In the genomic region with DNA sequence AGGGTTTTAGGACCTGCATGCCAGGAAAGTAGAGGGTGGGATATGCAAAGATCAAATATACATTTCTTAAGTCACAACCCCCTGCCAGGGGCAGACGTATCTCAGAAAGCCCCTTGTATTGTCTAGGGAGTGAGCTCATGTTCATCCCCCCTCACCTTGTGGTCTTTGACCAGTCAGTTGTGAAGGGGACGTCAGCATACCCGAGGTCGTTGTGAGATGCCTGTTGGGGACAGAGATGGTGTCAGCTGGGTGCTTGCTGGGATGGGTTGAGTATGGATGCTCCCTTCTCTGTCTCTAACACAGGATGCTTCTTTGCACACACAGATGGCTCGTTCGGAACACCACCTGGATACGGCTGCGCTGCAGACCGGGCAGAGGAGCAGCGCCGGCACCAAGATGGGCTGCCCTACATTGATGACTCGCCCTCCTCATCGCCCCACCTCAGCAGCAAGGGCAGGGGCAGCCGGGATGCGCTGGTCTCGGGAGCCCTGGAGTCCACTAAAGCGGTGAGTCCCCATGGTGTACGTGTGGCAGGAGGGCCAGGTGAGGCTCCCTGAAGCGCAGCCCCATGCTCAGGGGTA, we compare ENCODE assay signal across 15 cellular contexts.
"Had no signal": no experiment of that assay in that cellular context is flagged by ENCODE, and none has a peak within 500 bp of the region (broad histone marks: within the 10 kb centered on the region; RNA-seq: fewer than 3 reads in every experiment).

No MANE protein-coding gene starts in this region.

- DNase-seq: activated CD4-positive, alpha-beta T cell treated with anti-CD3 and anti-CD28 coated beads, Interleukin-2, amount 50 U/mL, for 4 hours; activated CD8-positive, alpha-beta memory T cell treated with anti-CD3 and anti-CD28 coated beads, Interleukin-2, amount 50 U/mL, for 48 hours; central memory CD4-positive, alpha-beta T cell; hypothalamus; left cardiac atrium; lower lobe of right lung; posterior cingulate gyrus; small intestine; T-helper 2 cell; uterus had no signal

- H3K27me3 Mint-ChIP-seq: activated naive CD4-positive, alpha-beta T cell treated with anti-CD3 and anti-CD28 coated beads, Interleukin-2, amount 50 U/mL, for 24 hours; dendritic cell treated with granulocyte-macrophage colony-stimulating factor and Interleukin-4, amounts not matched to agents 40 ng/mL and 50 ng/mL, for 4 days had no signal

- H3K36me3 ChIP-seq: uterus had no signal

- H3K27ac ChIP-seq: lower lobe of right lung, neutrophil, uterus had no signal

- FAIRE-seq: small intestine had no signal

- H3K27me3 ChIP-seq: neutrophil, uterus had no signal

- H3K4me3 Mint-ChIP-seq: activated naive CD4-positive, alpha-beta T cell treated with anti-CD3 and anti-CD28 coated beads, Interleukin-2, amount 50 U/mL, for 24 hours; dendritic cell treated with granulocyte-macrophage colony-stimulating factor and Interleukin-4, amounts not matched to agents 40 ng/mL and 50 ng/mL, for 4 days; mesothelial cell of epicardium had no signal

- H3K27ac Mint-ChIP-seq: activated T-helper 2 cell treated with anti-CD3 and anti-CD28 coated beads, Interferon-gamma antibody, Interleukin-2, Interleukin-4, amounts not matched to agents 10 μg/mL and 5 μg/mL and 100 μg/mL, durations not matched to agents 14 hours and 24 hours and 36 hours; dendritic cell treated with granulocyte-macrophage colony-stimulating factor and Interleukin-4, amounts not matched to agents 40 ng/mL and 50 ng/mL, for 4 days; mesothelial cell of epicardium had no signal

- H3K9me3 ChIP-seq: lower lobe of right lung, neutrophil, uterus had no signal

- ATAC-seq: left cardiac atrium, lower lobe of right lung had no signal

- H3K4me3 ChIP-seq: lower lobe of right lung, uterus had no signal

- H3K9me3 Mint-ChIP-seq: activated naive CD4-positive, alpha-beta T cell treated with anti-CD3 and anti-CD28 coated beads, Interleukin-2, amount 50 U/mL, for 24 hours; activated T-helper 2 cell treated with anti-CD3 and anti-CD28 coated beads, Interferon-gamma antibody, Interleukin-2, Interleukin-4, amounts not matched to agents 10 μg/mL and 5 μg/mL and 100 μg/mL, durations not matched to agents 14 hours and 24 hours and 36 hours; dendritic cell treated with granulocyte-macrophage colony-stimulating factor and Interleukin-4, amounts not matched to agents 40 ng/mL and 50 ng/mL, for 4 days; mesothelial cell of epicardium had no signal
